20 cellular contexts compared by ENCODE assay signal in genomic region chr14:67569651-67570290, GRCh38.
"Had no signal": no experiment of that assay in that cellular context is flagged by ENCODE, and none has a peak within 500 bp of the region (broad histone marks: within the 10 kb centered on the region; RNA-seq: fewer than 3 reads in every experiment).

No MANE protein-coding gene starts in this region.

- H3K9me3 ChIP-seq: psoas muscle, right lobe of liver, suprapubic skin had no signal

- H3K27ac ChIP-seq: coronary artery, foreskin keratinocyte, psoas muscle, right lobe of liver, suprapubic skin had no signal

- ATAC-seq: foreskin keratinocyte; natural killer cell treated with Interleukin-12 subunit alpha and Interleukin-12 subunit beta and Interleukin-15 and Interleukin-18, amount 100 ng/mL, for 72 hours; psoas muscle; right lobe of liver; stimulated activated naive B cell treated with anti-CD40 and anti-IgM and Interleukin-4, amounts not matched to agents 10 μg/mL and 1 μg/mL and 100 μg/mL, for 72 hours had no signal

- H3K27ac Mint-ChIP-seq: activated CD4-positive, alpha-beta T cell treated with anti-CD3 and anti-CD28 coated beads, Interleukin-2, amount 10 ng/mL, durations not matched to agents 7 days and 5 days; activated naive CD4-positive, alpha-beta T cell treated with anti-CD3 and anti-CD28 coated beads for 36 hours; activated T-helper 1 cell treated with anti-CD3 and anti-CD28 coated beads, Interleukin-12 subunit alpha, Interleukin-12 subunit beta, Interleukin-2, Interleukin-4 antibody, amounts not matched to agents 30 ng/mL and 10 ng/mL and 1 ng/mL, durations not matched to agents 14 hours and 24 hours and 36 hours; natural killer cell treated with Interleukin-12 subunit alpha and Interleukin-12 subunit beta and Interleukin-15 and Interleukin-18, amount 100 ng/mL, for 72 hours; stimulated activated naive B cell treated with anti-CD40 and anti-IgM and Interleukin-4, amounts not matched to agents 10 μg/mL and 1 μg/mL and 100 μg/mL, for 72 hours; T-helper 2 cell treated with Interferon-gamma antibody and Interleukin-4, amounts not matched to agents 5 μg/mL and 100 μg/mL, for 36 hours; type B pancreatic cell had no signal

- H3K36me3 ChIP-seq: right lobe of liver had no signal

- H3K4me3 ChIP-seq: coronary artery, psoas muscle, right lobe of liver, suprapubic skin had no signal

- H3K4me3 Mint-ChIP-seq: activated CD4-positive, alpha-beta T cell treated with anti-CD3 and anti-CD28 coated beads, Interleukin-2, amount 10 ng/mL, durations not matched to agents 7 days and 5 days; activated naive CD4-positive, alpha-beta T cell treated with anti-CD3 and anti-CD28 coated beads for 36 hours; activated T-helper 1 cell treated with anti-CD3 and anti-CD28 coated beads, Interleukin-12 subunit alpha, Interleukin-12 subunit beta, Interleukin-2, Interleukin-4 antibody, amounts not matched to agents 30 ng/mL and 10 ng/mL and 1 ng/mL, durations not matched to agents 14 hours and 24 hours and 36 hours; natural killer cell treated with Interleukin-12 subunit alpha and Interleukin-12 subunit beta and Interleukin-15 and Interleukin-18, amount 100 ng/mL, for 72 hours; stimulated activated naive B cell treated with anti-CD40 and anti-IgM and Interleukin-4, amounts not matched to agents 10 μg/mL and 1 μg/mL and 100 μg/mL, for 72 hours; T-helper 2 cell treated with Interferon-gamma antibody and Interleukin-4, amounts not matched to agents 5 μg/mL and 100 μg/mL, for 36 hours; type B pancreatic cell had no signal

- H3K27me3 Mint-ChIP-seq: activated CD4-positive, alpha-beta T cell treated with anti-CD3 and anti-CD28 coated beads, Interleukin-2, amount 10 ng/mL, durations not matched to agents 7 days and 5 days; type B pancreatic cell had no signal

- DNase-seq: activated CD4-positive, alpha-beta T cell treated with anti-CD3 and anti-CD28 coated beads, Interleukin-2, amount 10 ng/mL, durations not matched to agents 7 days and 5 days; activated CD8-positive, alpha-beta memory T cell treated with anti-CD3 and anti-CD28 coated beads, Interleukin-2, amount 50 U/mL, for 48 hours; activated naive CD4-positive, alpha-beta T cell treated with anti-CD3 and anti-CD28 coated beads for 36 hours; effector CD4-positive, alpha-beta T cell; foreskin keratinocyte; kidney glomerular epithelial cell; mesendoderm; occipital lobe; psoas muscle; right lobe of liver; stimulated activated CD4-positive, alpha-beta T cell treated with anti-CD3 and anti-CD28 coated beads, Interleukin-12 subunit alpha, Interleukin-12 subunit beta, amount 100 ng/mL, for 4 hours; stimulated activated CD4-positive, alpha-beta T cell treated with anti-CD3 and anti-CD28 coated beads, Interleukin-2, amount 100 ng/mL, for 24 hours; stimulated activated naive B cell treated with anti-CD40 and anti-IgM and Interleukin-4, amounts not matched to agents 10 μg/mL and 1 μg/mL and 100 μg/mL, for 72 hours; SW 1271 had no signal

- H3K36me3 Mint-ChIP-seq: natural killer cell treated with Interleukin-12 subunit alpha and Interleukin-12 subunit beta and Interleukin-15 and Interleukin-18, amount 100 ng/mL, for 72 hours; stimulated activated naive B cell treated with anti-CD40 and anti-IgM and Interleukin-4, amounts not matched to agents 10 μg/mL and 1 μg/mL and 100 μg/mL, for 72 hours had no signal

- H3K27me3 ChIP-seq: foreskin keratinocyte, right lobe of liver, suprapubic skin had no signal

- H3K4me1 ChIP-seq: foreskin keratinocyte, right lobe of liver, suprapubic skin had no signal

- H3K9me3 Mint-ChIP-seq: activated CD4-positive, alpha-beta T cell treated with anti-CD3 and anti-CD28 coated beads, Interleukin-2, amount 10 ng/mL, durations not matched to agents 7 days and 5 days; activated naive CD4-positive, alpha-beta T cell treated with anti-CD3 and anti-CD28 coated beads for 36 hours; activated T-helper 1 cell treated with anti-CD3 and anti-CD28 coated beads, Interleukin-12 subunit alpha, Interleukin-12 subunit beta, Interleukin-2, Interleukin-4 antibody, amounts not matched to agents 30 ng/mL and 10 ng/mL and 1 ng/mL, durations not matched to agents 14 hours and 24 hours and 36 hours; natural killer cell treated with Interleukin-12 subunit alpha and Interleukin-12 subunit beta and Interleukin-15 and Interleukin-18, amount 100 ng/mL, for 72 hours; stimulated activated naive B cell treated with anti-CD40 and anti-IgM and Interleukin-4, amounts not matched to agents 10 μg/mL and 1 μg/mL and 100 μg/mL, for 72 hours; T-helper 2 cell treated with Interferon-gamma antibody and Interleukin-4, amounts not matched to agents 5 μg/mL and 100 μg/mL, for 36 hours; type B pancreatic cell had no signal
